33 cellular contexts compared by ENCODE assay signal in the genomic region with DNA sequence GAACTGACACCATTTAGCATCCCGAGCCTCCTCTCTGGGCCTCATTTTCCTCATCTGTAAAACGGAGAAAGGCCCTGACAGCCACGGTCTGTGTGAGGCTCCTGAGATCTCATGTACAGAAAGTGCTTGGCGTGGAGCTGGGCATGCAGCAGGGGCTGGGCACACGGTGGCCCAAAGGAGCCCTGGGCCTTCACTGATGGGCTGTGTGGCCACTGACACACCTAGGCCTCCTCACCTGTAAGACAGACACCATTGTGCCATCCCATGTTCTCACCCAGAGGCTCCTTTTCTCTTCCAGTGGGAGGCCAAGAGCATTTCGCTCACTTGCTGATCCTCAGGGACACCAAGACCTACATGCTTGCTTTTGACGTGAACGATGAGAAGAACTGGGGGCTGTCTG. TPM values are rescaled to one million over a fixed set of nuclear protein-coding genes. Genes with fewer than 3 reads are reported as not detected.
"Had no signal": no experiment of that assay in that cellular context is flagged by ENCODE, and none has a peak within 500 bp of the region (broad histone marks: within the 10 kb centered on the region; RNA-seq: fewer than 3 reads in every experiment).

No MANE protein-coding gene starts in this region.

- H3K4me1 ChIP-seq: ascending aorta, esophagus muscularis mucosa, foreskin keratinocyte, heart left ventricle, pancreas, psoas muscle, transverse colon had no signal

- H3K4me1 Mint-ChIP-seq: activated naive CD8-positive, alpha-beta T cell treated with anti-CD3 and anti-CD28 coated beads, Interleukin-2, amount 10 ng/mL, durations not matched to agents 7 days and 5 days; natural killer cell had no signal

- H3K27me3 Mint-ChIP-seq: activated naive CD8-positive, alpha-beta T cell treated with anti-CD3 and anti-CD28 coated beads, Interleukin-2, amount 10 ng/mL, durations not matched to agents 7 days and 5 days; brain had no signal

- H3K27ac Mint-ChIP-seq: activated naive CD4-positive, alpha-beta T cell treated with anti-CD3 and anti-CD28 coated beads for 36 hours; activated naive CD8-positive, alpha-beta T cell treated with anti-CD3 and anti-CD28 coated beads, Interleukin-2, amount 10 ng/mL, durations not matched to agents 7 days and 5 days; activated T-helper 1 cell treated with anti-CD3 and anti-CD28 coated beads, Interleukin-12 subunit alpha, Interleukin-12 subunit beta, Interleukin-2, Interleukin-4 antibody, amounts not matched to agents 30 ng/mL and 10 ng/mL and 1 ng/mL, durations not matched to agents 14 hours and 24 hours and 36 hours; brain; natural killer cell had no signal

- H3K9me3 Mint-ChIP-seq: activated naive CD4-positive, alpha-beta T cell treated with anti-CD3 and anti-CD28 coated beads for 36 hours; activated naive CD8-positive, alpha-beta T cell treated with anti-CD3 and anti-CD28 coated beads, Interleukin-2, amount 10 ng/mL, durations not matched to agents 7 days and 5 days; activated T-helper 1 cell treated with anti-CD3 and anti-CD28 coated beads, Interleukin-12 subunit alpha, Interleukin-12 subunit beta, Interleukin-2, Interleukin-4 antibody, amounts not matched to agents 30 ng/mL and 10 ng/mL and 1 ng/mL, durations not matched to agents 14 hours and 24 hours and 36 hours; brain; natural killer cell had no signal

- H3K27ac ChIP-seq: ascending aorta, cardiac muscle cell, coronary artery, esophagus muscularis mucosa, foreskin keratinocyte, heart left ventricle, left lung, pancreas, psoas muscle, transverse colon, VCaP had no signal

- H3K9me3 ChIP-seq: ascending aorta, esophagus muscularis mucosa, heart left ventricle, left lung, pancreas, psoas muscle, transverse colon had no signal

- H3K27me3 ChIP-seq: ascending aorta, cardiac muscle cell, foreskin keratinocyte, left lung, pancreas, transverse colon had no signal

- H3K36me3 ChIP-seq: ascending aorta, cardiac muscle cell, esophagus muscularis mucosa, heart left ventricle, left lung, pancreas, transverse colon had no signal

- ATAC-seq: activated CD4-positive, CD25-positive, alpha-beta regulatory T cell treated with anti-CD3 and anti-CD28 coated beads, Interleukin-2, amount 50 U/mL, for 24 hours; foreskin keratinocyte; left lung; pancreas had no signal

- H3K4me3 Mint-ChIP-seq: activated naive CD4-positive, alpha-beta T cell treated with anti-CD3 and anti-CD28 coated beads for 36 hours; activated naive CD8-positive, alpha-beta T cell treated with anti-CD3 and anti-CD28 coated beads, Interleukin-2, amount 10 ng/mL, durations not matched to agents 7 days and 5 days; activated T-helper 1 cell treated with anti-CD3 and anti-CD28 coated beads, Interleukin-12 subunit alpha, Interleukin-12 subunit beta, Interleukin-2, Interleukin-4 antibody, amounts not matched to agents 30 ng/mL and 10 ng/mL and 1 ng/mL, durations not matched to agents 14 hours and 24 hours and 36 hours; brain; natural killer cell had no signal

- H3K4me3 ChIP-seq: ascending aorta, cardiac muscle cell, coronary artery, esophagus muscularis mucosa, heart left ventricle, left lung, lung, pancreas, psoas muscle, transverse colon had no signal

- H3K36me3 Mint-ChIP-seq: activated naive CD8-positive, alpha-beta T cell treated with anti-CD3 and anti-CD28 coated beads, Interleukin-2, amount 10 ng/mL, durations not matched to agents 7 days and 5 days; brain; natural killer cell had no signal

- FAIRE-seq: pancreas, TTC549 had no signal

- DNase-seq: activated CD4-positive, alpha-beta T cell treated with anti-CD3 and anti-CD28 coated beads for 48 hours; activated CD4-positive, alpha-beta T cell treated with anti-CD3 and anti-CD28 coated beads, Interleukin-2, amount 50 U/mL, for 48 hours; activated CD8-positive, alpha-beta memory T cell treated with anti-CD3 and anti-CD28 coated beads, Interleukin-2, amount 50 U/mL, for 4 hours; activated effector memory CD4-positive, alpha-beta T cell treated with anti-CD3 and anti-CD28 coated beads, Interleukin-2, amount 50 U/mL, for 16 hours; activated naive CD4-positive, alpha-beta T cell treated with anti-CD3 and anti-CD28 coated beads for 36 hours; activated naive CD8-positive, alpha-beta T cell treated with anti-CD3 and anti-CD28 coated beads, Interleukin-2, amount 10 ng/mL, durations not matched to agents 7 days and 5 days; activated T-cell treated with anti-CD3 and anti-CD28 coated beads, Interleukin-2, amount 50 U/mL, for 1 hour; cerebellar nuclear complex; foreskin keratinocyte; heart left ventricle; left lung; mesendoderm; natural killer cell; pancreas; psoas muscle; stimulated activated naive CD4-positive, alpha-beta T cell treated with Interleukin-2 at 50 U/mL for 16 hours; T-helper 9 cell; transverse colon had no signal

RNA-seq across cellular contexts. Expression of a gene that starts 1.6 kb away (rescaled TPM):
- total RNA-seq: activated CD8-positive, alpha-beta memory T cell treated with anti-CD3 and anti-CD28 coated beads for 36 hours; activated naive CD4-positive, alpha-beta T cell treated with anti-CD3 and anti-CD28 coated beads for 36 hours; activated naive CD8-positive, alpha-beta T cell treated with anti-CD3 and anti-CD28 coated beads, Interleukin-2, amount 10 ng/mL, durations not matched to agents 7 days and 5 days; activated T-helper 1 cell treated with anti-CD3 and anti-CD28 coated beads, Interleukin-12 subunit alpha, Interleukin-12 subunit beta, Interleukin-2, Interleukin-4 antibody, amounts not matched to agents 30 ng/mL and 10 ng/mL and 1 ng/mL, durations not matched to agents 14 hours and 24 hours and 36 hours; cardiac muscle cell; foreskin keratinocyte; mononuclear cell; T-helper 1 cell treated with Interleukin-12 subunit alpha and Interleukin-12 subunit beta and Interleukin-4 antibody, amounts not matched to agents 30 ng/mL and 1 ng/mL, for 36 hours; temporal lobe; transverse colon had no signal
- polyA plus RNA-seq: foreskin keratinocyte had no signal

RNA-seq across cellular contexts. Expression of a gene that starts 5.2 kb away (rescaled TPM):
- total RNA-seq: activated CD8-positive, alpha-beta memory T cell treated with anti-CD3 and anti-CD28 coated beads for 36 hours; activated naive CD4-positive, alpha-beta T cell treated with anti-CD3 and anti-CD28 coated beads for 36 hours; activated naive CD8-positive, alpha-beta T cell treated with anti-CD3 and anti-CD28 coated beads, Interleukin-2, amount 10 ng/mL, durations not matched to agents 7 days and 5 days; activated T-helper 1 cell treated with anti-CD3 and anti-CD28 coated beads, Interleukin-12 subunit alpha, Interleukin-12 subunit beta, Interleukin-2, Interleukin-4 antibody, amounts not matched to agents 30 ng/mL and 10 ng/mL and 1 ng/mL, durations not matched to agents 14 hours and 24 hours and 36 hours; cardiac muscle cell; esophagus muscularis mucosa; foreskin keratinocyte; heart left ventricle; mononuclear cell; natural killer cell; psoas muscle; T-helper 1 cell treated with Interleukin-12 subunit alpha and Interleukin-12 subunit beta and Interleukin-4 antibody, amounts not matched to agents 30 ng/mL and 1 ng/mL, for 36 hours; temporal lobe; transverse colon; urinary bladder had no signal
- polyA plus RNA-seq: cardiac muscle cell, foreskin keratinocyte had no signal
